ENCODE assay signal across 15 cellular contexts in genomic region chr6:163837681-163838431, GRCh38.
DNase-seq lines count a peak whose midpoint lies in the region; ATAC-seq and TF ChIP-seq lines count a peak whose summit lies in the region.
"Had no signal": no experiment of that assay in that cellular context is flagged by ENCODE, and none has a peak within 500 bp of the region (broad histone marks: within the 10 kb centered on the region; RNA-seq: fewer than 3 reads in every experiment).

No MANE protein-coding gene starts in this region.

- H3K27me3 ChIP-seq in esophagus muscularis mucosa (no peaks in the 10 kb centered on the region), muscle layer of colon (ENCODE audit: control insufficient read depth in 1 of 2, insufficient read depth in 2 of 2, low read length in 2 of 2) (no peaks in the 10 kb centered on the region), transverse colon (no peaks in the 10 kb centered on the region)

- CTCF ChIA-PET in T-cell (lab: Charles Lee) = no interaction called here

- in situ Hi-C loops in transverse colon (cut with MboI; ENCODE audit: low pct_ligation_motif_present in 1 of 4, low pct_unique_long_range_greater_than_20kb in 1 of 4, low sequenced_read_pairs in 3 of 4) = no loop called here

- no peak overlapping the region for H3K4me3 Mint-ChIP-seq in T-cell
- H3K4me3 Mint-ChIP-seq: activated CD8-positive, alpha-beta T cell treated with anti-CD3 and anti-CD28 coated beads, Interleukin-2, amount 10 ng/mL, durations not matched to agents 7 days and 5 days; activated naive CD4-positive, alpha-beta T cell treated with anti-CD3 and anti-CD28 coated beads, Interleukin-2, amount 50 U/mL, for 24 hours had no signal

- no peaks in the 10 kb centered on the region for H3K4me1 Mint-ChIP-seq in T-cell
- H3K4me1 Mint-ChIP-seq: activated naive CD4-positive, alpha-beta T cell treated with anti-CD3 and anti-CD28 coated beads, Interleukin-2, amount 50 U/mL, for 24 hours had no signal

- no peak for TF ChIP-seq CTCF in esophagus muscularis mucosa (IDR thresholded peaks at IDR 0.05)
- no peak for TF ChIP-seq CTCF in transverse colon (IDR thresholded peaks at IDR 0.05)

- intact Hi-C loops in esophagus muscularis mucosa (cut with DNase I) = no loop called here
- intact Hi-C loops in transverse colon (cut with DNase I; ENCODE audit: low total_unique reads) = no loop called here

- POLR2A ChIA-PET in T-cell (lab: Charles Lee) = no interaction called here

- ATAC-seq in T-cell (replicated peaks in 1 of 4) = no peak
- ATAC-seq: activated CD8-positive, alpha-beta T cell treated with anti-CD3 and anti-CD28 coated beads, Interleukin-2, amount 10 ng/mL, durations not matched to agents 7 days and 5 days; HCT116 had no signal

- no peak overlapping the region for H3K9ac ChIP-seq in muscle layer of colon (ENCODE audit: low read length)

- H3K36me3 ChIP-seq in esophagus muscularis mucosa = no peaks in the 10 kb centered on the region
- no peaks in the 10 kb centered on the region for H3K36me3 ChIP-seq in muscle layer of colon (ENCODE audit: insufficient read depth, low read length)
- no peaks in the 10 kb centered on the region for H3K36me3 ChIP-seq in transverse colon
- H3K36me3 ChIP-seq: spleen had no signal

- peak overlapping the region; percentile 13 to 38 (median 25) for H3K4me3 ChIP-seq in esophagus muscularis mucosa
- H3K4me3 ChIP-seq in muscle layer of colon (ENCODE audit: low read depth in 1 of 2, low read length in 2 of 2) = peak overlapping the region; percentile 3 to 38
- H3K4me3 ChIP-seq in transverse colon = peak overlapping the region in 1 of 4 donors; percentile 21
- H3K4me3 ChIP-seq: PC-9, spleen had no signal

- TF ChIP-seq EP300 in esophagus muscularis mucosa (IDR thresholded peaks at IDR 0.05) = no peak
- no peak for TF ChIP-seq EP300 in transverse colon (IDR thresholded peaks at IDR 0.05; ENCODE audit: low read depth)

- no peaks in the 10 kb centered on the region for H3K36me3 Mint-ChIP-seq in T-cell
- H3K36me3 Mint-ChIP-seq: activated naive CD4-positive, alpha-beta T cell treated with anti-CD3 and anti-CD28 coated beads, Interleukin-2, amount 50 U/mL, for 24 hours had no signal

- no peak overlapping the region for H3K27ac Mint-ChIP-seq in T-cell
- H3K27ac Mint-ChIP-seq: activated CD8-positive, alpha-beta T cell treated with anti-CD3 and anti-CD28 coated beads, Interleukin-2, amount 10 ng/mL, durations not matched to agents 7 days and 5 days; activated naive CD4-positive, alpha-beta T cell treated with anti-CD3 and anti-CD28 coated beads, Interleukin-2, amount 50 U/mL, for 24 hours had no signal

- TF ChIP-seq POLR2A in esophagus muscularis mucosa (IDR thresholded peaks at IDR 0.05; ENCODE audit: low read depth) (no peak), transverse colon (IDR thresholded peaks at IDR 0.05) (no peak)

- DNase-seq in NCI-H69 (lab: John Stamatoyannopoulos, UW) (peak; percentile 71), esophagus muscularis mucosa (ENCODE audit: extremely low spot score) (peak; percentile 77), T-cell (no peak), HuH-7.5 (ENCODE audit: low spot score) (no peak), transverse colon (no peak)
- DNase-seq in stimulated activated CD8-positive, alpha-beta memory T cell treated with anti-CD3 and anti-CD28 coated beads, Interleukin-4, amount 100 ng/mL, for 48 hours = no peak
- DNase-seq: activated CD8-positive, alpha-beta T cell treated with anti-CD3 and anti-CD28 coated beads, Interleukin-2, amount 10 ng/mL, durations not matched to agents 7 days and 5 days; midbrain; PC-9; spleen; T1000 had no signal

- 13% methylated on average over 17 of the region's 17 CpGs for WGBS in esophagus muscularis mucosa
- WGBS in transverse colon (ENCODE audit: low coverage in 1 of 2), 2 donors = 14 to 30% methylated on average over 4 to 16 of the region's 17 CpGs

- H3K9me3 Mint-ChIP-seq in T-cell = peaks cover 11 to 12% (median 12%) of the 10 kb centered on the region in 3 donors
- H3K9me3 Mint-ChIP-seq: activated naive CD4-positive, alpha-beta T cell treated with anti-CD3 and anti-CD28 coated beads, Interleukin-2, amount 50 U/mL, for 24 hours had no signal

- H3K27ac ChIP-seq in esophagus muscularis mucosa (replicated peaks in 1 of 4) (no peak overlapping the region), muscle layer of colon (ENCODE audit: low read depth, low read length) (no peak overlapping the region), temporal lobe (ENCODE audit: low read depth, low read length) (peak overlapping the region; percentile 22), transverse colon (peak overlapping the region in 1 of 4 donors; percentile 26)
- H3K27ac ChIP-seq: PC-9, spleen had no signal

- peaks cover 14 to 19% of the 10 kb centered on the region in 2 donors for H3K27me3 Mint-ChIP-seq in T-cell

- H3K4me1 ChIP-seq in esophagus muscularis mucosa (peaks cover 0 to 11% (median 10%) of the 10 kb centered on the region in 4 donors), muscle layer of colon (ENCODE audit: insufficient read depth, low read length) (peaks cover 12% of the 10 kb centered on the region), transverse colon (peaks cover 0 to 8% (median 2%) of the 10 kb centered on the region in 4 donors)
- H3K4me1 ChIP-seq: spleen had no signal

- peaks cover 0 to 5% (median 0%) of the 10 kb centered on the region in 4 donors for H3K9me3 ChIP-seq in esophagus muscularis mucosa
- no peaks in the 10 kb centered on the region for H3K9me3 ChIP-seq in muscle layer of colon (ENCODE audit: low read length)
- H3K9me3 ChIP-seq in transverse colon = no peaks in the 10 kb centered on the region

Comparison
In these comparisons a context has a peak if more than half of its experiments do, and no peak if none do; other contexts are left out.
1. DNase-seq: peak in NCI-H69 (single experiment) and esophagus muscularis mucosa (single experiment); none in T-cell (0 of 34), HuH-7.5 (single experiment), stimulated activated CD8-positive, alpha-beta memory T cell treated with anti-CD3 and anti-CD28 coated beads, Interleukin-4, amount 100 ng/mL, for 48 hours (single experiment) and transverse colon (single experiment).